Comparison of ENCODE assay signal across 20 cellular contexts in the genomic region with DNA sequence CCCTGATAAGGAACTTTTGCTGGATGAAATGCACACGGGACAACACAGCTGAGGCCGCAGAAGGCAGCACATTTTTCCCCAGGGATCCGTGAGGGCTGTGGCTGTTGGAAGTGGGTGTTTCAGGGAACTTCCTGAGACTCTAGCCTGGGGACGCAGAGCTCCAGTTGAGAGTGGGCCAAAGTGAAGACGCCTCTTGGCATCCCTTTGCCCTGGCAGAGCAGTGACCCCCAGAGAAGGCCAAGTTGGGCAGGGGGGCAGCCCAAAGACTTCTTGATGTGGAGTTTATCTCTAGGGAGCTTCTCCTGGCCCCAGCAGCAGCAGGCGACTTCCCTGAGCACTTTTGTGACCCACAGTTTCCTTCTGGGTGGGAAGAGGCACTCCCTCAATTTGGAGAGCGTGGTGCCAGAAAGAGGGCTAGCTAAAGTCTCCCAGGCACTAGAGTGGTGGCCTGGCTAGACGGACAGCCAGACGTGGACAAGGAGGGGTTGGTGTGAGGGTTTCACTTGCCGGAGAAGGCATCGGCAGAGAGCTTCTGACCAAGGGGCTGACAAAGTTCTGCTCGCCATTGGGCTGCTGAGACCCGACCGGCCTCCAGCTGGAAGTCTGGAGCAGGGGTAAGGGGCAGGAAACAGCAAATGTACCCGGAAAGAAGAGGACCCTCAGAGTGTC.
A peak's percentile ranks its signal among the peaks of the same experiment; 100 is the strongest.
DNase-seq lines count a peak whose midpoint lies in the region; TF ChIP-seq lines count a peak whose summit lies in the region.
"Had no signal": no experiment of that assay in that cellular context is flagged by ENCODE, and none has a peak within 500 bp of the region (broad histone marks: within the 10 kb centered on the region; RNA-seq: fewer than 3 reads in every experiment).

No MANE protein-coding gene starts in this region.

- intact Hi-C loops in tibial artery (cut with DNase I; ENCODE audit: low total_unique reads): no loop called here
- intact Hi-C loops in head of caudate nucleus (cut with DNase I): no loop called here

- no peak overlapping the region for H3K4me3 Mint-ChIP-seq in neural crest cell
- H3K4me3 Mint-ChIP-seq: CD4-positive, alpha-beta T cell; HFFc6 had no signal

- TF ChIP-seq CTCF in coronary artery (IDR thresholded peaks at IDR 0.05) (no peak), neural crest cell (conservative IDR thresholded peaks at IDR 0.05) (no peak), tibial artery (IDR thresholded peaks at IDR 0.05) (no peak)

- peaks cover 2% of the 10 kb centered on the region for H3K9me3 Mint-ChIP-seq in neural crest cell
- H3K9me3 Mint-ChIP-seq: CD4-positive, alpha-beta T cell; HFFc6 had no signal

- H3K27me3 ChIP-seq in tibial artery: no peaks in the 10 kb centered on the region

- no peaks in the 10 kb centered on the region for H3K36me3 ChIP-seq in tibial artery

- no peaks in the 10 kb centered on the region for H3K36me3 Mint-ChIP-seq in neural crest cell (ENCODE audit: low read depth)

- H3K4me3 ChIP-seq in coronary artery (no peak overlapping the region), tibial artery (no peak overlapping the region)

- peak overlapping the region; percentile 78 for H3K27ac Mint-ChIP-seq in neural crest cell (ENCODE audit: unreplicated experiment)
- H3K27ac Mint-ChIP-seq: CD4-positive, alpha-beta T cell; HFFc6 had no signal

- no peaks in the 10 kb centered on the region for H3K9me3 ChIP-seq in tibial artery

- peaks cover 15% of the 10 kb centered on the region for H3K4me1 Mint-ChIP-seq in neural crest cell

- H3K4me1 ChIP-seq in tibial artery: peaks cover 0 to 47% (median 26%) of the 10 kb centered on the region in 4 donors

- H3K27ac ChIP-seq in coronary artery (no peak overlapping the region), tibial artery (peak overlapping the region in 1 of 2 donors; percentile 9)
- H3K27ac ChIP-seq: HL-60 had no signal

- no peaks in the 10 kb centered on the region for H3K27me3 Mint-ChIP-seq in neural crest cell (ENCODE audit: low read depth)

- DNase-seq in activated effector memory CD4-positive, alpha-beta T cell treated with anti-CD3 and anti-CD28 coated beads, Interleukin-2, amount 50 U/mL, for 16 hours: peak; percentile 33
- DNase-seq in activated effector memory CD4-positive, alpha-beta T cell treated with Interleukin-2 at 50 U/mL for 16 hours: no peak
- DNase-seq in coronary artery (ENCODE audit: low spot score) (peak; percentile 62), neural crest cell (ENCODE audit: low read depth, low spot score) (no peak), tibial artery (peak; percentile 15 to 64), amniotic stem cell (lab: John Stamatoyannopoulos, UW) (no peak), head of caudate nucleus (no peak)
- no peak for DNase-seq in stimulated activated CD4-positive, alpha-beta T cell treated with anti-CD3 and anti-CD28 coated beads, Interleukin-15, amount 100 ng/mL, for 24 hours
- DNase-seq: 8988T; AML-193; C1 segment of cervical spinal cord; Calu3; CD4-positive, alpha-beta T cell; DMS 273 treated with DMSO at 0.1 percent for 48 hours; DMS79; EL; GOT3; HCEC 1CT; HFFc6 had no signal

Comparison
In these comparisons a context has a peak if more than half of its experiments do, and no peak if none do; other contexts are left out.
1. DNase-seq: peak in activated effector memory CD4-positive, alpha-beta T cell treated with anti-CD3 and anti-CD28 coated beads, Interleukin-2, amount 50 U/mL, for 16 hours (single experiment), coronary artery (single experiment) and tibial artery (2 of 2); none in activated effector memory CD4-positive, alpha-beta T cell treated with Interleukin-2 at 50 U/mL for 16 hours (single experiment), neural crest cell (single experiment), amniotic stem cell (single experiment), stimulated activated CD4-positive, alpha-beta T cell treated with anti-CD3 and anti-CD28 coated beads, Interleukin-15, amount 100 ng/mL, for 24 hours (single experiment) and head of caudate nucleus (0 of 42).